ENCODE assay signal across 24 cellular contexts in genomic region chr4:61934201-61934600, GRCh38.
"Had no signal": no experiment of that assay in that cellular context is flagged by ENCODE, and none has a peak within 500 bp of the region (broad histone marks: within the 10 kb centered on the region; RNA-seq: fewer than 3 reads in every experiment).

No MANE protein-coding gene starts in this region.

- H3K36me3 ChIP-seq: MG63 had no signal

- H3K27me3 Mint-ChIP-seq: activated B cell treated with CpG ODN at 0.5 μM for 24 hours; activated CD4-positive, alpha-beta T cell treated with anti-CD3 and anti-CD28 coated beads, Interleukin-2, amount 10 ng/mL, durations not matched to agents 24 days and 14 days; activated CD8-positive, alpha-beta memory T cell treated with anti-CD3 and anti-CD28 coated beads, Interleukin-2, amount 10 ng/mL, durations not matched to agents 7 days and 5 days; activated naive CD8-positive, alpha-beta T cell treated with anti-CD3 and anti-CD28 coated beads for 36 hours; T-cell had no signal

- H3K4me3 ChIP-seq: MG63 had no signal

- H3K36me3 Mint-ChIP-seq: activated CD8-positive, alpha-beta memory T cell treated with anti-CD3 and anti-CD28 coated beads, Interleukin-2, amount 10 ng/mL, durations not matched to agents 7 days and 5 days; activated naive CD8-positive, alpha-beta T cell treated with anti-CD3 and anti-CD28 coated beads for 36 hours; T-cell had no signal

- H3K9me3 ChIP-seq: MG63 had no signal

- ATAC-seq: activated CD8-positive, alpha-beta memory T cell treated with anti-CD3 and anti-CD28 coated beads, Interleukin-2, amount 10 ng/mL, durations not matched to agents 7 days and 5 days; activated T-cell treated with anti-CD3 and anti-CD28 coated beads, Interleukin-2, amount 50 U/mL, for 4 hours; T-cell had no signal

- DNase-seq: activated B cell treated with CpG ODN at 0.5 μM for 24 hours; activated CD4-positive, alpha-beta T cell treated with anti-CD3 and anti-CD28 coated beads for 1 hour; activated CD4-positive, alpha-beta T cell treated with anti-CD3 and anti-CD28 coated beads, Interleukin-2, amount 10 ng/mL, durations not matched to agents 24 days and 14 days; activated CD4-positive, alpha-beta T cell treated with anti-CD3 and anti-CD28 coated beads, Interleukin-2, amount 50 U/mL, for 48 hours; activated CD8-positive, alpha-beta memory T cell treated with anti-CD3 and anti-CD28 coated beads, Interleukin-2, amount 10 ng/mL, durations not matched to agents 7 days and 5 days; activated gamma-delta T cell; activated naive CD4-positive, alpha-beta T cell treated with anti-CD3 and anti-CD28 coated beads for 36 hours; activated naive CD8-positive, alpha-beta T cell treated with anti-CD3 and anti-CD28 coated beads for 36 hours; activated T-cell treated with anti-CD3 and anti-CD28 coated beads, Interleukin-2, amount 50 U/mL, for 4 hours; central memory CD4-positive, alpha-beta T cell; MG63; MV-4-11; NCI-H1092 treated with DMSO at 0.1 percent for 48 hours; NCI-H1417 treated with DMSO at 0.1 percent for 48 hours; NCI-H1694; NCI-H2029 treated with DMSO at 0.1 percent for 48 hours; NCI-H510A treated with DMSO at 0.1 percent for 48 hours; SIG-M5; T-cell; T-helper 2 cell; T1000 had no signal

- H3K27ac ChIP-seq: KMS-11 had no signal

- H3K27ac Mint-ChIP-seq: activated B cell treated with CpG ODN at 0.5 μM for 24 hours; activated CD4-positive, alpha-beta T cell treated with anti-CD3 and anti-CD28 coated beads, Interleukin-2, amount 10 ng/mL, durations not matched to agents 24 days and 14 days; activated CD8-positive, alpha-beta memory T cell treated with anti-CD3 and anti-CD28 coated beads, Interleukin-2, amount 10 ng/mL, durations not matched to agents 7 days and 5 days; activated naive CD4-positive, alpha-beta T cell treated with anti-CD3 and anti-CD28 coated beads for 36 hours; activated naive CD8-positive, alpha-beta T cell treated with anti-CD3 and anti-CD28 coated beads for 36 hours; T-cell had no signal

- FAIRE-seq: RCC 7860, TTC549 had no signal

- H3K4me2 ChIP-seq: KMS-11 had no signal

- H3K9me3 Mint-ChIP-seq: activated naive CD4-positive, alpha-beta T cell treated with anti-CD3 and anti-CD28 coated beads for 36 hours had no signal

- H3K4me3 Mint-ChIP-seq: activated B cell treated with CpG ODN at 0.5 μM for 24 hours; activated CD4-positive, alpha-beta T cell treated with anti-CD3 and anti-CD28 coated beads, Interleukin-2, amount 10 ng/mL, durations not matched to agents 24 days and 14 days; activated CD8-positive, alpha-beta memory T cell treated with anti-CD3 and anti-CD28 coated beads, Interleukin-2, amount 10 ng/mL, durations not matched to agents 7 days and 5 days; activated naive CD4-positive, alpha-beta T cell treated with anti-CD3 and anti-CD28 coated beads for 36 hours; activated naive CD8-positive, alpha-beta T cell treated with anti-CD3 and anti-CD28 coated beads for 36 hours; activated T-cell treated with anti-CD3 and anti-CD28 coated beads, Interleukin-2, amount 50 U/mL, for 4 hours; T-cell had no signal

- H3K27me3 ChIP-seq: MG63 had no signal

- H3K9ac ChIP-seq: KMS-11 had no signal

- H3K4me1 Mint-ChIP-seq: activated B cell treated with CpG ODN at 0.5 μM for 24 hours; activated CD4-positive, alpha-beta T cell treated with anti-CD3 and anti-CD28 coated beads, Interleukin-2, amount 10 ng/mL, durations not matched to agents 24 days and 14 days; activated CD8-positive, alpha-beta memory T cell treated with anti-CD3 and anti-CD28 coated beads, Interleukin-2, amount 10 ng/mL, durations not matched to agents 7 days and 5 days; activated naive CD8-positive, alpha-beta T cell treated with anti-CD3 and anti-CD28 coated beads for 36 hours; T-cell had no signal
